In the genomic region with DNA sequence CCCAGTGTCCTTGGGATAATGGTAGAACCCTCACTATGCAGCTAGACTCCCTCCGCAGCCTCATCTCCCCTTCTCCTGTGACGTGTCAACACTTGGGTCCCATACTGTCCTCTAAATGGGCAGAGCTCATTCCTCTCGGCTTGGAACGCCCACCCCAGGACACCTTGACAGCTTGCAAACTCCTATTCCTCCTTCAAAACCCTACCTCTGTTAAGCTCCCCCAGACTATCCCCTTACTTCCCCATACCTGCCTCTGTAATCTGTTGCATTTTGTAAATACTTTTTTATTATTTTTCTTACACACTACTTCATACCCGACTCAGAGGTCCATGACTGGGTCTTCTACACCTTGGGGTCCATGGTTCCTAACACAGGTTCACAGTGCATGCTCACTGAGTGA, we compare ENCODE assay signal across 19 cellular contexts. TPM values are rescaled to one million over a fixed set of nuclear protein-coding genes. Genes with fewer than 3 reads are reported as not detected.
DNase-seq lines count a peak whose midpoint lies in the region; ATAC-seq, FAIRE-seq and TF ChIP-seq lines count a peak whose summit lies in the region.
"Had no signal": no experiment of that assay in that cellular context is flagged by ENCODE, and none has a peak within 500 bp of the region (broad histone marks: within the 10 kb centered on the region; RNA-seq: fewer than 3 reads in every experiment).

No MANE protein-coding gene starts in this region.

- ATAC-seq in HCT116: no peak
- no peak for ATAC-seq in upper lobe of right lung

- no peaks in the 10 kb centered on the region for H3K9me2 ChIP-seq in HCT116 (ENCODE audit: insufficient read depth)
- no peaks in the 10 kb centered on the region for H3K9me2 ChIP-seq in SK-N-SH

- no peak for FAIRE-seq in H54 (lab: Jason Lieb, UNC)
- FAIRE-seq: RCC 7860 had no signal

- no peak for DNase-seq in HCT116 (ENCODE audit: low read depth, low spot score)
- DNase-seq in SK-N-SH: no peak
- DNase-seq in endodermal cell: peak; percentile 3
- no peak for DNase-seq in osteocyte (ENCODE audit: extremely low spot score, unreplicated experiment)
- no peak for DNase-seq in upper lobe of right lung
- no peak for DNase-seq in H54 (ENCODE audit: insufficient read length, low spot score)
- no peak for DNase-seq in superior temporal gyrus (ENCODE audit: extremely low spot score)
- no peak for DNase-seq in KBM-7
- DNase-seq: CD4-positive, alpha-beta T cell; HCEC 1CT; MV-4-11; NCI-H1417; NCI-H1930; NCI-H2171 treated with DMSO at 0.1 percent for 48 hours; NCI-H510A treated with DMSO at 0.1 percent for 48 hours; NCI-H82; SHP77 had no signal

- TF ChIP-seq POLR2A in HCT116 (IDR thresholded peaks at IDR 0.05; ENCODE audit: borderline replicate concordance, extremely low read depth, insufficient read depth, insufficient read length) (no peak), H54 (IDR thresholded peaks at IDR 0.05; ENCODE audit: low read depth, low read length) (no peak)

- intact Hi-C loops in HCT116 (cut with micrococcal nuclease) (no loop called here), upper lobe of right lung (cut with DNase I) (no loop called here)

- 98% methylated on average over 5 of the region's 5 CpGs for WGBS in SK-N-SH (ENCODE audit: low lambda C conversion rate)
- 92 to 93% methylated on average over 4 to 5 of the region's 5 CpGs for WGBS in endodermal cell (ENCODE audit: insufficient coverage in 1 of 2, insufficient read length in 1 of 2), 2 experiments

- POLR2A ChIA-PET in HCT116 (lab: Charles Lee): no interaction called here
- POLR2A ChIA-PET in SK-N-SH (lab: Yijun Ruan, JAX): no interaction called here

- peaks cover 2% of the 10 kb centered on the region for H3K36me3 Mint-ChIP-seq in endodermal cell (ENCODE audit: low read depth)
- H3K36me3 Mint-ChIP-seq in osteocyte (ENCODE audit: unreplicated experiment): peaks cover under 1% of the 10 kb centered on the region

- H3F3A ChIP-seq in SK-N-SH (replicated peaks; ENCODE audit: insufficient read depth): peaks cover 38% of the 10 kb centered on the region

- H3K27me3 Mint-ChIP-seq in endodermal cell (ENCODE audit: insufficient read depth) (no peaks in the 10 kb centered on the region), osteocyte (ENCODE audit: unreplicated experiment) (no peaks in the 10 kb centered on the region)
- H3K27me3 Mint-ChIP-seq: B cell; CD4-positive, alpha-beta T cell had no signal

- TF ChIP-seq CTCF in HCT116 (IDR thresholded peaks at IDR 0.05 in 2 of 3, conservative IDR thresholded peaks at IDR 0.05 in 1 of 3; ENCODE audit: borderline replicate concordance in 1 of 3, insufficient read depth in 1 of 3, low read depth in 2 of 3, low read length in 2 of 3): no peak
- TF ChIP-seq CTCF in SK-N-SH (IDR thresholded peaks at IDR 0.05): no peak
- no peak for TF ChIP-seq CTCF in endodermal cell (conservative IDR thresholded peaks at IDR 0.05)
- TF ChIP-seq CTCF in osteocyte (IDR thresholded peaks at IDR 0.05): no peak
- TF ChIP-seq CTCF in upper lobe of right lung (IDR thresholded peaks at IDR 0.05): no peak

- H3K4me1 ChIP-seq in HCT116 (ENCODE audit: control insufficient read depth in 1 of 2, insufficient read depth in 2 of 2, low read length in 2 of 2): peaks cover 63 to 77% of the 10 kb centered on the region in 2 experiments
- peaks cover 10 to 37% of the 10 kb centered on the region in 2 experiments for H3K4me1 ChIP-seq in SK-N-SH (ENCODE audit: control insufficient read depth in 1 of 2, insufficient read depth in 2 of 2, low read depth in 1 of 2, low read length in 1 of 2)
- H3K4me1 ChIP-seq in endodermal cell (ENCODE audit: control insufficient read depth, insufficient read depth, low read length): peaks cover 4% of the 10 kb centered on the region
- H3K4me1 ChIP-seq in upper lobe of right lung: no peaks in the 10 kb centered on the region

- H3K9me3 ChIP-seq in HCT116 (ENCODE audit: control insufficient read depth in 1 of 2, insufficient read depth in 1 of 2, low read depth in 1 of 2, low read length in 2 of 2) (no peaks in the 10 kb centered on the region), SK-N-SH (no peaks in the 10 kb centered on the region), endodermal cell (ENCODE audit: control insufficient read depth, low read length) (no peaks in the 10 kb centered on the region), upper lobe of right lung (no peaks in the 10 kb centered on the region)

- no peak overlapping the region for H3K27ac Mint-ChIP-seq in endodermal cell
- H3K27ac Mint-ChIP-seq in osteocyte (ENCODE audit: unreplicated experiment): peak overlapping the region; percentile 94
- H3K27ac Mint-ChIP-seq: B cell; CD4-positive, alpha-beta T cell had no signal

- no peak overlapping the region for H3K4me3 Mint-ChIP-seq in endodermal cell
- H3K4me3 Mint-ChIP-seq in osteocyte (ENCODE audit: unreplicated experiment): no peak overlapping the region
- H3K4me3 Mint-ChIP-seq: B cell; CD4-positive, alpha-beta T cell had no signal

- BruUV-seq in HCT116 (replicated peaks; lab: Mats Ljungman, UMichigan): no TSS peak

- in situ Hi-C loops in KBM-7 (cut with MboI; ENCODE audit: low pct_unique_long_range_greater_than_20kb, low sequenced_read_pairs): no loop called here

- H3K79me2 ChIP-seq in HCT116 (ENCODE audit: insufficient read depth, low read length) (peaks cover 12% of the 10 kb centered on the region; the same call in 1 of the 2 replicates), SK-N-SH (ENCODE audit: insufficient read depth) (no peaks in the 10 kb centered on the region)

- no peak overlapping the region for H3K4me3 ChIP-seq in HCT116 (replicated peaks in 1 of 2; ENCODE audit: low read depth in 1 of 2, low read length in 2 of 2)
- no peak overlapping the region for H3K4me3 ChIP-seq in SK-N-SH (ENCODE audit: low read depth in 2 of 2, low read length in 1 of 2)
- no peak overlapping the region for H3K4me3 ChIP-seq in endodermal cell (ENCODE audit: low read length)
- no peak overlapping the region for H3K4me3 ChIP-seq in upper lobe of right lung

- H2AFZ ChIP-seq in HCT116 (ENCODE audit: low read depth, low read length, poor library complexity, severe bottlenecking) (no peak overlapping the region), SK-N-SH (ENCODE audit: low read depth) (no peak overlapping the region)

- H3K4me1 Mint-ChIP-seq in endodermal cell (peaks cover 14% of the 10 kb centered on the region), osteocyte (ENCODE audit: unreplicated experiment) (peaks cover 87% of the 10 kb centered on the region)
- H3K4me1 Mint-ChIP-seq: B cell had no signal

- TF ChIP-seq RAD21 in HCT116 (IDR thresholded peaks at IDR 0.05; ENCODE audit: low read depth): no peak
- TF ChIP-seq RAD21 in SK-N-SH (IDR thresholded peaks at IDR 0.05; ENCODE audit: low read length): no peak

- H3K27me3 ChIP-seq in HCT116 (ENCODE audit: insufficient read depth, low read length) (no peaks in the 10 kb centered on the region), SK-N-SH (ENCODE audit: insufficient read depth) (no peaks in the 10 kb centered on the region), endodermal cell (ENCODE audit: control insufficient read depth, insufficient read depth, low read length, poor library complexity, severe bottlenecking) (no peaks in the 10 kb centered on the region), upper lobe of right lung (no peaks in the 10 kb centered on the region)

- peaks cover 0 to 23% of the 10 kb centered on the region in 2 experiments; a peak in 1 of 4 replicates for H3K36me3 ChIP-seq in HCT116 (ENCODE audit: control insufficient read depth in 1 of 2, insufficient read depth in 2 of 2, low read length in 2 of 2)
- H3K36me3 ChIP-seq in SK-N-SH (replicated peaks in 1 of 2; ENCODE audit: control insufficient read depth in 1 of 2, insufficient read depth in 2 of 2, low read length in 1 of 2): peaks cover 0 to 2% of the 10 kb centered on the region in 2 experiments
- H3K36me3 ChIP-seq in endodermal cell (ENCODE audit: control insufficient read depth, insufficient read depth, low read length): no peaks in the 10 kb centered on the region
- no peaks in the 10 kb centered on the region for H3K36me3 ChIP-seq in upper lobe of right lung

- RAD21 ChIA-PET in HCT116 (lab: Charles Lee; ENCODE audit: low non-redundant PET in 1 of 2, low total read pairs in 2 of 2, uncharacterized antibody in 2 of 2, unreplicated experiment in 2 of 2): no interaction called here

- H3K4me2 ChIP-seq in HCT116 (ENCODE audit: low read length) (peak overlapping the region; percentile 68), SK-N-SH (peak overlapping the region; percentile 54; the same call in 1 of the 2 replicates)

- H4K20me1 ChIP-seq in HCT116 (ENCODE audit: insufficient read depth) (no peaks in the 10 kb centered on the region; the same call in 1 of the 2 replicates), SK-N-SH (ENCODE audit: insufficient read depth) (no peaks in the 10 kb centered on the region)

- H3K9ac ChIP-seq in HCT116 (ENCODE audit: low read length): no peak overlapping the region
- no peak overlapping the region for H3K9ac ChIP-seq in SK-N-SH
- no peak overlapping the region for H3K9ac ChIP-seq in endodermal cell (ENCODE audit: extremely low read depth, low read length, poor library complexity, severe bottlenecking)

- H3K9me3 Mint-ChIP-seq in endodermal cell (no peaks in the 10 kb centered on the region), osteocyte (ENCODE audit: unreplicated experiment) (no peaks in the 10 kb centered on the region)
- H3K9me3 Mint-ChIP-seq: CD4-positive, alpha-beta T cell had no signal

- TF ChIP-seq EP300 in SK-N-SH (IDR thresholded peaks at IDR 0.05; ENCODE audit: borderline replicate concordance in 1 of 2, low read depth in 1 of 2, low read length in 1 of 2): no peak

- H3K27ac ChIP-seq in HCT116 (ENCODE audit: low read depth, low read length): peak overlapping the region; percentile 74
- peak overlapping the region in 1 of 2 experiments; percentile 84; a peak in 1 of 4 replicates for H3K27ac ChIP-seq in SK-N-SH (ENCODE audit: low read depth in 2 of 2, low read length in 1 of 2)
- H3K27ac ChIP-seq in endodermal cell (ENCODE audit: low read depth, low read length): no peak overlapping the region
- H3K27ac ChIP-seq in upper lobe of right lung: no peak overlapping the region

- CTCF ChIA-PET in HCT116 (lab: Charles Lee): no interaction called here
- CTCF ChIA-PET in SK-N-SH (lab: Yijun Ruan, JAX): interaction anchor here (0.6 to 1.4 kb wide), 2 partner anchors 14 to 17 kb away, joined by 3 to 6 read pairs; no protein-coding TSS in a partner anchor

TF ChIP-seq in HCT116, 20 proteins besides CTCF, POLR2A, EP300 and RAD21 (continues in another document):
- no peak for TF ChIP-seq SIN3A (IDR thresholded peaks at IDR 0.05; ENCODE audit: low read depth)

RNA-seq across cellular contexts. Expression of gene STEAP3, which starts 28.0 kb away (rescaled TPM):
- total RNA-seq in HCT116 (2021; ENCODE audit: unreplicated experiment): 32.3 TPM
- 34.5 and 40.8 TPM in 2 replicates for polyA plus RNA-seq in HCT116 (2012)
- 30.6 and 34.3 TPM in 2 replicates for polyA plus RNA-seq in SK-N-SH (2012; rRNA removed)
- polyA plus RNA-seq in SK-N-SH (2012; cell fraction: cytosol; rRNA removed): 14.6 and 22.5 TPM in 2 replicates
- polyA plus RNA-seq in SK-N-SH (2012; cell fraction: nucleus; rRNA removed): 41.1 and 47.5 TPM in 2 replicates
- total RNA-seq in endodermal cell: 1 to 10 TPM; 4.4 to 7.9 TPM
- polyA plus RNA-seq in endodermal cell (2013, experiment 1 of 2): 3.2 TPM
- 4.2 TPM for polyA plus RNA-seq in endodermal cell (2013, experiment 2 of 2)
- 19.3 and 22.7 TPM in 2 replicates for total RNA-seq in osteocyte
- total RNA-seq in upper lobe of right lung: 14.1 TPM
- total RNA-seq: CD4-positive, alpha-beta T cell had no signal
